ENCODE assay signal across 22 cellular contexts in the genomic region with DNA sequence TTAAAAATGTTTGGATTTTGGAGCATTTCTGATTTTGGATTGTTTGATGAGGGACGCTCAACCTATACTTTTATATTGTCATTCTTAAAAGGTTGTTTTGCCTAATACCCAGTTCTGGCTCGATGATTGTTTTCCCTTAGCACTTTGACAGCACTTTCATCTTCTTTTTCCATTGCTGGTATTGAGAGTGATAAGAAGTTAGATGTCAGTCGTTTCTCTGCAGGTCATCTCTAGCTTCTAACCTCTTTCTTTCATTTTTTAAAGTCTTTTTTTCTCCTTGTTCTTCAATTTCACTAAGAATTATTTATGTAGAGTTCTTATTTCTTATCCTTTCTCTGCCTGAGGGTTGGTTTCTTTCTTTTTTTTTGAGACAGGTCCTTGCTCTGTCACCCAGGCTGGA. TPM values are rescaled to one million over a fixed set of nuclear protein-coding genes. Genes with fewer than 3 reads are reported as not detected.
DNase-seq lines count a peak whose midpoint lies in the region; ATAC-seq, FAIRE-seq and TF ChIP-seq lines count a peak whose summit lies in the region.
"Had no signal": no experiment of that assay in that cellular context is flagged by ENCODE, and none has a peak within 500 bp of the region (broad histone marks: within the 10 kb centered on the region; RNA-seq: fewer than 3 reads in every experiment).

No MANE protein-coding gene starts in this region.

- in situ Hi-C loops in K562 (cut with MboI): no loop called here
- in situ Hi-C loops in gastrocnemius medialis (cut with MboI; ENCODE audit: low sequenced_read_pairs in 4 of 4): no loop called here

- no peak overlapping the region for H3K4me2 ChIP-seq in K562 (ENCODE audit: insufficient read depth, low read length)
- H3K4me2 ChIP-seq: GM23338, SK-N-SH had no signal

- intact Hi-C loops in CD8-positive, alpha-beta T cell (cut with DNase I, micrococcal nuclease): no loop called here
- intact Hi-C loops in K562 (cut with micrococcal nuclease): no loop called here
- intact Hi-C loops in gastrocnemius medialis (cut with DNase I; ENCODE audit: low total_unique reads): no loop called here
- intact Hi-C loops in Caco-2 (cut with micrococcal nuclease; ENCODE audit: unreplicated experiment): no loop called here

- no peak for TF ChIP-seq CTCF in CD8-positive, alpha-beta T cell (IDR thresholded peaks at IDR 0.05)
- TF ChIP-seq CTCF in K562 (IDR thresholded peaks at IDR 0.05 in 2 of 3, conservative IDR thresholded peaks at IDR 0.05 in 1 of 3; ENCODE audit: insufficient read depth in 2 of 3, low read depth in 1 of 3, low read length in 3 of 3) (no peak), gastrocnemius medialis (IDR thresholded peaks at IDR 0.05 in 4 of 5, conservative IDR thresholded peaks at IDR 0.05 in 1 of 5) (no peak), Caco-2 (IDR thresholded peaks at IDR 0.05; ENCODE audit: insufficient read depth in 1 of 2, low read depth in 1 of 2, low read length in 1 of 2, severe bottlenecking in 1 of 2, unreplicated experiment in 1 of 2) (no peak), suprapubic skin (IDR thresholded peaks at IDR 0.05) (no peak)

- ATAC-seq in CD8-positive, alpha-beta T cell: no peak
- ATAC-seq in K562 (no peak), gastrocnemius medialis (no peak)
- ATAC-seq: GM23338 had no signal

- CTCF ChIA-PET in activated naive CD4-positive, alpha-beta T cell treated with anti-CD3 and anti-CD28 coated beads, Interleukin-2, amount 10 ng/mL, durations not matched to agents 7 days and 5 days (lab: Charles Lee): no interaction called here
- CTCF ChIA-PET in CD8-positive, alpha-beta T cell (lab: Charles Lee): no interaction called here
- CTCF ChIA-PET in K562 (lab: Yijun Ruan, JAX; ENCODE audit: low intra/inter-chr PET ratio) (no interaction called here), Caco-2 (lab: Charles Lee) (no interaction called here)

- H3K4me1 Mint-ChIP-seq in activated naive CD4-positive, alpha-beta T cell treated with anti-CD3 and anti-CD28 coated beads, Interleukin-2, amount 50 U/mL, for 24 hours: peaks cover 78% of the 10 kb centered on the region
- H3K4me1 Mint-ChIP-seq in activated naive CD4-positive, alpha-beta T cell treated with anti-CD3 and anti-CD28 coated beads, Interleukin-2, amount 10 ng/mL, durations not matched to agents 7 days and 5 days: peaks cover 35% of the 10 kb centered on the region
- H3K4me1 Mint-ChIP-seq in CD8-positive, alpha-beta T cell (ENCODE audit: low read depth): peaks cover 64% of the 10 kb centered on the region
- peaks cover 26% of the 10 kb centered on the region for H3K4me1 Mint-ChIP-seq in Caco-2 (ENCODE audit: low read depth, unreplicated experiment)

- FAIRE-seq in K562 (lab: Jason Lieb, UNC): no peak
- FAIRE-seq: A204.1, GM12892, GM18507, HTR-8/SVneo had no signal

- H3K27ac ChIP-seq in CD8-positive, alpha-beta T cell (ENCODE audit: low read depth, low read length): no peak overlapping the region
- H3K27ac ChIP-seq in K562 (ENCODE audit: extremely low read depth, low read depth, low read length): no peak overlapping the region
- H3K27ac ChIP-seq in gastrocnemius medialis: peak overlapping the region in 3 of 4 donors; percentile 3 to 87 (median 77)
- no peak overlapping the region for H3K27ac ChIP-seq in suprapubic skin

- H3K27me3 ChIP-seq in CD8-positive, alpha-beta T cell (ENCODE audit: insufficient read depth, low read length): no peaks in the 10 kb centered on the region
- H3K27me3 ChIP-seq in K562 (ENCODE audit: control insufficient read depth in 2 of 2, insufficient read depth in 2 of 2, low read length in 2 of 2) (no peaks in the 10 kb centered on the region), gastrocnemius medialis (no peaks in the 10 kb centered on the region), Caco-2 (replicated peaks; ENCODE audit: control insufficient read depth, insufficient read depth, low read length) (no peaks in the 10 kb centered on the region), suprapubic skin (no peaks in the 10 kb centered on the region)

- H3K9me1 ChIP-seq in K562 (ENCODE audit: control insufficient read depth, insufficient read depth, low read length): no peaks in the 10 kb centered on the region

- no peak overlapping the region for H3K9ac ChIP-seq in K562 (ENCODE audit: insufficient read depth in 1 of 2, low read depth in 2 of 2, low read length in 2 of 2)
- H3K9ac ChIP-seq: SK-N-SH had no signal

- no peak overlapping the region for H3K4me3 ChIP-seq in CD8-positive, alpha-beta T cell (ENCODE audit: low read depth, low read length)
- H3K4me3 ChIP-seq in K562 (no peak overlapping the region), gastrocnemius medialis (no peak overlapping the region), Caco-2 (ENCODE audit: low read depth, low read length) (no peak overlapping the region), suprapubic skin (no peak overlapping the region)
- H3K4me3 ChIP-seq: GM23338, HAP-1 had no signal

- no peak for TF ChIP-seq RAD21 in K562 (CRISPR knock-in tag; conservative IDR thresholded peaks at IDR 0.05 in 1 of 2, IDR thresholded peaks at IDR 0.05 in 1 of 2)

- H3K27me3 Mint-ChIP-seq in activated naive CD4-positive, alpha-beta T cell treated with anti-CD3 and anti-CD28 coated beads, Interleukin-2, amount 50 U/mL, for 24 hours: no peaks in the 10 kb centered on the region
- no peaks in the 10 kb centered on the region for H3K27me3 Mint-ChIP-seq in activated naive CD4-positive, alpha-beta T cell treated with anti-CD3 and anti-CD28 coated beads, Interleukin-2, amount 10 ng/mL, durations not matched to agents 7 days and 5 days
- H3K27me3 Mint-ChIP-seq in CD8-positive, alpha-beta T cell (ENCODE audit: low read depth): no peaks in the 10 kb centered on the region
- no peaks in the 10 kb centered on the region for H3K27me3 Mint-ChIP-seq in Caco-2 (ENCODE audit: insufficient read depth, unreplicated experiment)

- H3K36me3 ChIP-seq in CD8-positive, alpha-beta T cell (ENCODE audit: insufficient read depth, low read length): no peaks in the 10 kb centered on the region
- H3K36me3 ChIP-seq in K562 (ENCODE audit: control insufficient read depth, insufficient read depth, low read length): peaks cover 23% of the 10 kb centered on the region; the same call in 1 of the 3 replicates
- no peaks in the 10 kb centered on the region for H3K36me3 ChIP-seq in gastrocnemius medialis
- H3K36me3 ChIP-seq in Caco-2 (ENCODE audit: control insufficient read depth, insufficient read depth, low read length): peaks cover 5% of the 10 kb centered on the region; the same call in 1 of the 2 replicates
- H3K36me3 ChIP-seq in suprapubic skin: no peaks in the 10 kb centered on the region

- H3K4me1 ChIP-seq in CD8-positive, alpha-beta T cell (ENCODE audit: insufficient read depth, low read length): peaks cover 34% of the 10 kb centered on the region
- H3K4me1 ChIP-seq in K562 (replicated peaks in 1 of 2; ENCODE audit: control insufficient read depth in 2 of 2, insufficient read depth in 2 of 2, low read length in 2 of 2): no peaks in the 10 kb centered on the region
- peaks cover 38 to 55% of the 10 kb centered on the region in 2 donors for H3K4me1 ChIP-seq in gastrocnemius medialis
- no peaks in the 10 kb centered on the region for H3K4me1 ChIP-seq in Caco-2
- H3K4me1 ChIP-seq in suprapubic skin: peaks cover 31% of the 10 kb centered on the region

- H3K9me3 ChIP-seq in CD8-positive, alpha-beta T cell (ENCODE audit: low read length): no peaks in the 10 kb centered on the region
- H3K9me3 ChIP-seq in K562 (replicated peaks; ENCODE audit: control insufficient read depth, insufficient read depth, low read depth, low read length) (no peaks in the 10 kb centered on the region; the same call in 1 of the 2 replicates), gastrocnemius medialis (no peaks in the 10 kb centered on the region), Caco-2 (no peaks in the 10 kb centered on the region), suprapubic skin (no peaks in the 10 kb centered on the region)

- H3K27ac Mint-ChIP-seq in activated naive CD4-positive, alpha-beta T cell treated with anti-CD3 and anti-CD28 coated beads, Interleukin-2, amount 50 U/mL, for 24 hours: peak overlapping the region; percentile 17
- no peak overlapping the region for H3K27ac Mint-ChIP-seq in activated naive CD4-positive, alpha-beta T cell treated with anti-CD3 and anti-CD28 coated beads, Interleukin-2, amount 10 ng/mL, durations not matched to agents 7 days and 5 days
- peak overlapping the region; percentile 55 for H3K27ac Mint-ChIP-seq in CD8-positive, alpha-beta T cell
- H3K27ac Mint-ChIP-seq in Caco-2 (ENCODE audit: unreplicated experiment): no peak overlapping the region
- H3K27ac Mint-ChIP-seq: GM23338 had no signal

- no peak overlapping the region for H3K4me3 Mint-ChIP-seq in activated naive CD4-positive, alpha-beta T cell treated with anti-CD3 and anti-CD28 coated beads, Interleukin-2, amount 50 U/mL, for 24 hours
- no peak overlapping the region for H3K4me3 Mint-ChIP-seq in activated naive CD4-positive, alpha-beta T cell treated with anti-CD3 and anti-CD28 coated beads, Interleukin-2, amount 10 ng/mL, durations not matched to agents 7 days and 5 days
- no peak overlapping the region for H3K4me3 Mint-ChIP-seq in CD8-positive, alpha-beta T cell
- H3K4me3 Mint-ChIP-seq in Caco-2 (ENCODE audit: unreplicated experiment): no peak overlapping the region
- H3K4me3 Mint-ChIP-seq: CD14-positive monocyte, GM23338 had no signal

- no TSS peak for BruUV-seq in K562 (replicated peaks; lab: Mats Ljungman, UMichigan)
- BruUV-seq in Caco-2 (replicated peaks; lab: Mats Ljungman, UMichigan): no TSS peak

- H2AFZ ChIP-seq in K562 (ENCODE audit: low read depth, low read length): no peak overlapping the region
- H2AFZ ChIP-seq: GM23338 had no signal

- peaks cover 9% of the 10 kb centered on the region; the same call in 1 of the 2 replicates for H4K20me1 ChIP-seq in K562 (replicated peaks; ENCODE audit: control insufficient read depth, insufficient read depth, low read length)

- peaks cover 83% of the 10 kb centered on the region for H3K79me2 ChIP-seq in K562 (ENCODE audit: control insufficient read depth, insufficient read depth, low read length)

- POLR2A ChIA-PET in CD8-positive, alpha-beta T cell (lab: Charles Lee): no interaction called here
- POLR2A ChIA-PET in K562 (lab: Yijun Ruan, JAX) (no interaction called here), Caco-2 (lab: Charles Lee) (no interaction called here)

- no peak for DNase-seq in activated naive CD4-positive, alpha-beta T cell treated with anti-CD3 and anti-CD28 coated beads, Interleukin-2, amount 10 ng/mL, durations not matched to agents 7 days and 5 days
- no peak for DNase-seq in CD8-positive, alpha-beta T cell
- no peak for DNase-seq in K562 (ENCODE audit: extremely low read depth in 1 of 4, low spot score in 3 of 4)
- no peak for DNase-seq in gastrocnemius medialis
- DNase-seq in Caco-2: no peak
- no peak for DNase-seq in suprapubic skin (ENCODE audit: low spot score in 2 of 2)
- DNase-seq: IMR-90, NCI-H1105, NCI-H2029 treated with DMSO at 0.1 percent for 48 hours, NCI-H226, NCI-H510A treated with DMSO at 0.1 percent for 48 hours, NCI-H748 treated with DMSO at 0.1 percent for 48 hours, SIG-M5, SK-N-SH had no signal

- peaks cover 15% of the 10 kb centered on the region for H3K36me3 Mint-ChIP-seq in activated naive CD4-positive, alpha-beta T cell treated with anti-CD3 and anti-CD28 coated beads, Interleukin-2, amount 50 U/mL, for 24 hours
- peaks cover 45% of the 10 kb centered on the region for H3K36me3 Mint-ChIP-seq in activated naive CD4-positive, alpha-beta T cell treated with anti-CD3 and anti-CD28 coated beads, Interleukin-2, amount 10 ng/mL, durations not matched to agents 7 days and 5 days
- H3K36me3 Mint-ChIP-seq in CD8-positive, alpha-beta T cell: peaks cover 29% of the 10 kb centered on the region
- peaks cover 75% of the 10 kb centered on the region for H3K36me3 Mint-ChIP-seq in Caco-2 (ENCODE audit: insufficient read depth, unreplicated experiment)

- TF ChIP-seq EP300 in K562 (IDR thresholded peaks at IDR 0.05; ENCODE audit: low read length) (no peak), suprapubic skin (IDR thresholded peaks at IDR 0.05) (no peak)

- no peaks in the 10 kb centered on the region for H3K9me3 Mint-ChIP-seq in activated naive CD4-positive, alpha-beta T cell treated with anti-CD3 and anti-CD28 coated beads, Interleukin-2, amount 50 U/mL, for 24 hours
- H3K9me3 Mint-ChIP-seq in activated naive CD4-positive, alpha-beta T cell treated with anti-CD3 and anti-CD28 coated beads, Interleukin-2, amount 10 ng/mL, durations not matched to agents 7 days and 5 days: peaks cover 3% of the 10 kb centered on the region
- no peaks in the 10 kb centered on the region for H3K9me3 Mint-ChIP-seq in CD8-positive, alpha-beta T cell
- H3K9me3 Mint-ChIP-seq in Caco-2 (ENCODE audit: unreplicated experiment): peaks cover 20% of the 10 kb centered on the region

- 65% methylated on average over 3 of the region's 3 CpGs for WGBS in K562 (ENCODE audit: insufficient coverage, low coverage, missing lambda C conversion rate)
- 90% methylated on average over 3 of the region's 3 CpGs for WGBS in suprapubic skin

- no peak for TF ChIP-seq POLR2A in K562 (conservative IDR thresholded peaks at IDR 0.05)
- TF ChIP-seq POLR2A in gastrocnemius medialis (IDR thresholded peaks at IDR 0.05): no peak
- TF ChIP-seq POLR2A in suprapubic skin (IDR thresholded peaks at IDR 0.05): no peak

RNA-seq across cellular contexts. Expression of a gene that starts 18.8 kb away (rescaled TPM):
- total RNA-seq in CD8-positive, alpha-beta T cell: 100 to 1,000 TPM; 113 to 114 TPM
- total RNA-seq in K562 (2011; cell fraction: chromatin; rRNA removed; ENCODE audit: low replicate concordance): 136 and 375 TPM in 2 replicates
- total RNA-seq in K562 (2011; cell fraction: nucleolus; rRNA removed): 57.0 and 86.1 TPM in 2 replicates
- 132 and 147 TPM in 2 replicates for total RNA-seq in K562 (2011; cell fraction: nucleoplasm; rRNA removed)
- 96.1 and 103 TPM in 2 replicates for total RNA-seq in K562 (2014; rRNA removed)
- 110 and 132 TPM in 2 replicates for total RNA-seq in K562 (2014; rRNA removed; fragmentation: Illumina TruSeq; extraction: Trizol)
- total RNA-seq in K562 (2015; rRNA removed; fragmentation: Illumina TruSeq; extraction: Trizol): 111 and 117 TPM in 2 replicates
- total RNA-seq in K562 (2021): 90.3 and 91.2 TPM in 2 replicates
- 58.4 and 75.6 TPM in 2 replicates for polyA plus RNA-seq in K562 (2011; rRNA removed)
- polyA plus RNA-seq in K562 (2011; cell fraction: cytosol; rRNA removed): 25.4 and 35.3 TPM in 2 replicates
- 95.8 and 111 TPM in 2 replicates for polyA plus RNA-seq in K562 (2011; cell fraction: nucleus; rRNA removed)
- 45.4 and 55.1 TPM in 2 replicates for polyA plus RNA-seq in K562 (2012)
- 69.1 and 80.6 TPM in 2 replicates for polyA plus RNA-seq in K562 (2014; fragmentation: Illumina TruSeq; extraction: Trizol)
- polyA plus RNA-seq in K562 (2014; fragmentation: Nextera tagmentation; extraction: Ambion mirVana): 10 to 100 TPM; 20.3 to 32.5 TPM
- polyA plus RNA-seq in K562 (2014; rRNA removed): 46.7 and 48.4 TPM in 2 replicates
- 179 and 197 TPM in 2 replicates for polyA minus RNA-seq in K562 (2011; rRNA and poly(A)+ RNA removed)
- 67.2 and 87.0 TPM in 2 replicates for polyA minus RNA-seq in K562 (2011; cell fraction: cytosol; rRNA and poly(A)+ RNA removed)
- polyA minus RNA-seq in K562 (2011; cell fraction: nucleus; rRNA and poly(A)+ RNA removed): 114 and 187 TPM in 2 replicates
- total RNA-seq in gastrocnemius medialis: 100 to 1,000 TPM in 3 of 4 donors, 10 to 100 TPM in 1; 77.3 to 196 (median 133) TPM
- total RNA-seq in Caco-2 (2022): 271 and 276 TPM in 2 replicates
- 100 to 1,000 TPM in 1 of 4 donors, 10 to 100 TPM in 3; 81.8 to 197 (median 97.0) TPM for total RNA-seq in suprapubic skin

Comparison
In these comparisons a context has a peak if more than half of its experiments do, and no peak if none do; other contexts are left out.
1. H3K27ac Mint-ChIP-seq: peak in activated naive CD4-positive, alpha-beta T cell treated with anti-CD3 and anti-CD28 coated beads, Interleukin-2, amount 50 U/mL, for 24 hours (single experiment) and CD8-positive, alpha-beta T cell (single experiment); none in activated naive CD4-positive, alpha-beta T cell treated with anti-CD3 and anti-CD28 coated beads, Interleukin-2, amount 10 ng/mL, durations not matched to agents 7 days and 5 days (single experiment) and Caco-2 (single experiment).
2. H3K27ac ChIP-seq: peak in gastrocnemius medialis (3 of 4); none in CD8-positive, alpha-beta T cell (single experiment), K562 (single experiment) and suprapubic skin (single experiment).